Comparison of ENCODE assay signal across 8 cellular contexts in the genomic region with DNA sequence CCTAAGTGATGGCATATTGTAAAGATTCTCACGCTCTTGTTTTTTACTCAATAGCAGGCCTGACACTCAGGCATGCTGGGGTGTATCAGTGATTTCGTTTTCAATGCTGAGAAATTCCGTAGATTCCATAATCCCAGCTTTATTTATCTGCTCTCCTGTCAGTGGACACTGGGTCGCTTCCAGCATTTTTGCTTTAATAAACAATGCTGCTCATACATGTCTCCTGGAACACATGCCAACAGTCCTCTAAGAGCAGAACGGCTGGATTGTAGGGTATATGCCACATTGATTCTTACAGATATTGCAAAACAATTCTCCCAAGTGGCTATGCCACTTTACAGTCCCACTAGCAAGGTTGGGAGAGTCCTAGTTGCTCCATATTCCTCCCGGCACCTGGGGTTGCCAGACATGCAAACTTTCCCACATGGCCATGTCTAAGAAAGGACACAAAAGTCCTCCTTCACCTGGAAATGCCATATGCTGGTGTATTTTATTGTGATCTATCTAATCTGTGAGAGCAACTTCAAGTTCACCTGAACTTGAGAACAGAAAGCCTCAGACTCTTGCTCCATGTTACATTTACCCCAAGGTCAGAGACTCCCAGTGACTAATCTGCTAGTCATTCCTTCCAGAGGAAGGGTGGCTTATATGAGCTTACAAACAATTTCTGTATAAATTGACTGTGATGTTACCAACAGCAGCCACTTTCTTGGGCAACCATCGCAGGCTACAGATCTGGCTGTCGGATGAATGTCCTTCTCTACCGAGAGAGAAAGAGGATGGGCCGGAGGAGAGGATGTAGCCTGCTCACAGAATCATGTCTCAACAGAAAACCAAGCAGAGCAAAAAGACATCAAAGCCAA.
DNase-seq lines count a peak whose midpoint lies in the region; ATAC-seq, FAIRE-seq and TF ChIP-seq lines count a peak whose summit lies in the region.

No MANE protein-coding gene starts in this region.

- no peak for TF ChIP-seq CTCF in left ventricle myocardium inferior (IDR thresholded peaks at IDR 0.05; ENCODE audit: borderline replicate concordance)
- TF ChIP-seq CTCF in keratinocyte (optimal IDR thresholded peaks at IDR 0.05 in 1 of 3, IDR thresholded peaks at IDR 0.05 in 1 of 3, conservative IDR thresholded peaks at IDR 0.05 in 1 of 3; ENCODE audit: extremely low read depth in 1 of 3, insufficient read depth in 2 of 3, low read length in 3 of 3), result no peak

- no peaks in the 10 kb centered on the region for H3K9me3 Mint-ChIP-seq in activated T-helper 1 cell treated with anti-CD3 and anti-CD28 coated beads, Interleukin-12 subunit alpha, Interleukin-12 subunit beta, Interleukin-2, Interleukin-4 antibody, amounts not matched to agents 30 ng/mL and 10 ng/mL and 1 ng/mL, durations not matched to agents 14 hours and 24 hours and 36 hours

- H3K4me3 Mint-ChIP-seq in activated T-helper 1 cell treated with anti-CD3 and anti-CD28 coated beads, Interleukin-12 subunit alpha, Interleukin-12 subunit beta, Interleukin-2, Interleukin-4 antibody, amounts not matched to agents 30 ng/mL and 10 ng/mL and 1 ng/mL, durations not matched to agents 14 hours and 24 hours and 36 hours, result peak overlapping the region; percentile 73

- H3K4me1 ChIP-seq in left ventricle myocardium inferior, result peaks cover 95% of the 10 kb centered on the region
- H3K4me1 ChIP-seq in keratinocyte (ENCODE audit: control insufficient read depth, extremely low read depth, insufficient read depth, low read length), result peaks cover 36% of the 10 kb centered on the region
- peaks cover 11 to 49% (median 45%) of the 10 kb centered on the region in 5 donors for H3K4me1 ChIP-seq in subcutaneous abdominal adipose tissue (ENCODE audit: control insufficient read depth in 5 of 5, insufficient read depth in 5 of 5, low read length in 5 of 5)

- peaks cover 22% of the 10 kb centered on the region for H3K36me3 Mint-ChIP-seq in activated T-helper 1 cell treated with anti-CD3 and anti-CD28 coated beads, Interleukin-12 subunit alpha, Interleukin-12 subunit beta, Interleukin-2, Interleukin-4 antibody, amounts not matched to agents 30 ng/mL and 10 ng/mL and 1 ng/mL, durations not matched to agents 14 hours and 24 hours and 36 hours (ENCODE audit: low read depth)

- H3K9ac ChIP-seq in keratinocyte (ENCODE audit: control insufficient read depth, extremely low read depth, insufficient read depth, low read length) (peak overlapping the region; percentile 34), subcutaneous abdominal adipose tissue (ENCODE audit: low read length in 5 of 5) (no peak overlapping the region)

- peak; percentile 87 for FAIRE-seq in keratinocyte (lab: Jason Lieb, UNC)

- peak overlapping the region; percentile 74 for H3K4me2 ChIP-seq in keratinocyte (ENCODE audit: control insufficient read depth, extremely low read depth, insufficient read depth, low read depth, low read length)

- no peaks in the 10 kb centered on the region for H4K20me1 ChIP-seq in keratinocyte (ENCODE audit: control insufficient read depth, extremely low read depth, insufficient read depth, low read length)

- H3K36me3 ChIP-seq in left ventricle myocardium inferior, result no peaks in the 10 kb centered on the region
- no peaks in the 10 kb centered on the region for H3K36me3 ChIP-seq in keratinocyte (ENCODE audit: control insufficient read depth in 2 of 2, extremely low read depth in 1 of 2, insufficient read depth in 2 of 2, low read length in 2 of 2)
- no peaks in the 10 kb centered on the region for H3K36me3 ChIP-seq in subcutaneous abdominal adipose tissue (ENCODE audit: control insufficient read depth in 5 of 5, insufficient read depth in 5 of 5, low read length in 5 of 5)

- H3K79me2 ChIP-seq in keratinocyte (ENCODE audit: control insufficient read depth, insufficient read depth, low read length), result peaks cover 19% of the 10 kb centered on the region

- no peak for DNase-seq in left ventricle myocardium inferior
- DNase-seq in Right ventricle myocardium superior, result no peak
- no peak for DNase-seq in activated T-helper 1 cell treated with anti-CD3 and anti-CD28 coated beads, Interleukin-12 subunit alpha, Interleukin-12 subunit beta, Interleukin-2, Interleukin-4 antibody, amounts not matched to agents 30 ng/mL and 10 ng/mL and 1 ng/mL, durations not matched to agents 14 hours and 24 hours and 36 hours (ENCODE audit: low spot score)
- DNase-seq in keratinocyte (ENCODE audit: low read depth, low spot score), result no peak

- H3K4me1 Mint-ChIP-seq in activated T-helper 1 cell treated with anti-CD3 and anti-CD28 coated beads, Interleukin-12 subunit alpha, Interleukin-12 subunit beta, Interleukin-2, Interleukin-4 antibody, amounts not matched to agents 30 ng/mL and 10 ng/mL and 1 ng/mL, durations not matched to agents 14 hours and 24 hours and 36 hours (ENCODE audit: low read depth), result peaks cover 91% of the 10 kb centered on the region

- H3K4me3 ChIP-seq in left ventricle myocardium inferior (no peak overlapping the region), keratinocyte (ENCODE audit: control insufficient read depth in 2 of 3, extremely low read depth in 1 of 3, insufficient read depth in 2 of 3, low read depth in 1 of 3, low read length in 3 of 3) (no peak overlapping the region), subcutaneous abdominal adipose tissue (ENCODE audit: low read depth in 1 of 5, low read length in 5 of 5) (no peak overlapping the region)

- H3K9me3 ChIP-seq in left ventricle myocardium inferior (replicated peaks) (no peaks in the 10 kb centered on the region), keratinocyte (ENCODE audit: control insufficient read depth, low read depth, low read length) (no peaks in the 10 kb centered on the region), subcutaneous abdominal adipose tissue (ENCODE audit: control insufficient read depth in 5 of 5, low read length in 5 of 5) (no peaks in the 10 kb centered on the region)

- H3K27me3 ChIP-seq in left ventricle myocardium inferior (ENCODE audit: low read depth) (no peaks in the 10 kb centered on the region), keratinocyte (ENCODE audit: control insufficient read depth, extremely low read depth, insufficient read depth, low read length) (no peaks in the 10 kb centered on the region), subcutaneous abdominal adipose tissue (ENCODE audit: control insufficient read depth in 5 of 5, insufficient read depth in 4 of 5, low read length in 5 of 5) (no peaks in the 10 kb centered on the region)

- ATAC-seq in Right ventricle myocardium superior (ENCODE audit: poor library complexity) (no peak), HG02678 (IDR thresholded peaks at IDR 0.05; ENCODE audit: unreplicated experiment) (no peak), GM21825 (IDR thresholded peaks at IDR 0.05; ENCODE audit: unreplicated experiment) (no peak), GM21360 (IDR thresholded peaks at IDR 0.05; ENCODE audit: unreplicated experiment) (no peak)

- no peaks in the 10 kb centered on the region for H3K27me3 Mint-ChIP-seq in activated T-helper 1 cell treated with anti-CD3 and anti-CD28 coated beads, Interleukin-12 subunit alpha, Interleukin-12 subunit beta, Interleukin-2, Interleukin-4 antibody, amounts not matched to agents 30 ng/mL and 10 ng/mL and 1 ng/mL, durations not matched to agents 14 hours and 24 hours and 36 hours (ENCODE audit: insufficient read depth)

- dilution Hi-C loops in keratinocyte (cut with MboI; ENCODE audit: extremely low pct_ligation_motif_present, low sequenced_read_pairs), result no loop called here

- H3K27ac ChIP-seq in left ventricle myocardium inferior (replicated peaks) (peak overlapping the region; percentile 56), keratinocyte (ENCODE audit: control insufficient read depth, insufficient read depth, low read length) (peak overlapping the region; percentile 67), subcutaneous abdominal adipose tissue (ENCODE audit: low read depth, low read length) (peak overlapping the region; percentile 47)

- H2AFZ ChIP-seq in keratinocyte (ENCODE audit: control insufficient read depth, low read length), result no peak overlapping the region

- H3K9me1 ChIP-seq in keratinocyte (ENCODE audit: control insufficient read depth, extremely low read depth, insufficient read depth, low read length), result no peaks in the 10 kb centered on the region

- intact Hi-C loops in left ventricle myocardium inferior (cut with micrococcal nuclease), result no loop called here
- intact Hi-C loops in Right ventricle myocardium superior (cut with DNase I), result no loop called here
- intact Hi-C loops in activated T-helper 1 cell treated with anti-CD3 and anti-CD28 coated beads, Interleukin-12 subunit alpha, Interleukin-12 subunit beta, Interleukin-2, Interleukin-4 antibody, amounts not matched to agents 30 ng/mL and 10 ng/mL and 1 ng/mL, durations not matched to agents 14 hours and 24 hours and 36 hours (cut with micrococcal nuclease), result loop anchor here (1.0 kb wide), 5 partner anchors 10 to 387 kb away; no protein-coding TSS in a partner anchor

- peak overlapping the region; percentile 100 for H3K27ac Mint-ChIP-seq in activated T-helper 1 cell treated with anti-CD3 and anti-CD28 coated beads, Interleukin-12 subunit alpha, Interleukin-12 subunit beta, Interleukin-2, Interleukin-4 antibody, amounts not matched to agents 30 ng/mL and 10 ng/mL and 1 ng/mL, durations not matched to agents 14 hours and 24 hours and 36 hours
